ENCODE assay signal across 10 cellular contexts in genomic region chr18:3794537-3795348, GRCh38.
A peak's percentile ranks its signal among the peaks of the same experiment; 100 is the strongest.
DNase-seq lines count a peak whose midpoint lies in the region; TF ChIP-seq lines count a peak whose summit lies in the region.
"Had no signal": no experiment of that assay in that cellular context is flagged by ENCODE, and none has a peak within 500 bp of the region (broad histone marks: within the 10 kb centered on the region; RNA-seq: fewer than 3 reads in every experiment).

No MANE protein-coding gene starts in this region.

- H3K27ac Mint-ChIP-seq in neural progenitor cell, result peak overlapping the region; percentile 62
- H3K27ac Mint-ChIP-seq: activated T-helper 1 cell treated with anti-CD3 and anti-CD28 coated beads, Interleukin-12 subunit alpha, Interleukin-12 subunit beta, Interleukin-2, Interleukin-4 antibody, amounts not matched to agents 30 ng/mL and 10 ng/mL and 1 ng/mL, durations not matched to agents 14 hours and 24 hours and 36 hours had no signal

- H3K27ac ChIP-seq in neural progenitor cell (no peak overlapping the region), MM.1S (ENCODE audit: low read length) (no peak overlapping the region)
- H3K27ac ChIP-seq: vagina had no signal

- no peaks in the 10 kb centered on the region for H3K9me3 Mint-ChIP-seq in neural progenitor cell
- H3K9me3 Mint-ChIP-seq: activated T-helper 1 cell treated with anti-CD3 and anti-CD28 coated beads, Interleukin-12 subunit alpha, Interleukin-12 subunit beta, Interleukin-2, Interleukin-4 antibody, amounts not matched to agents 30 ng/mL and 10 ng/mL and 1 ng/mL, durations not matched to agents 14 hours and 24 hours and 36 hours had no signal

- no peaks in the 10 kb centered on the region for H3K9me2 ChIP-seq in MM.1S (replicated peaks; ENCODE audit: insufficient read depth, low read length)

- no peak overlapping the region for H3K4me3 Mint-ChIP-seq in neural progenitor cell
- H3K4me3 Mint-ChIP-seq: activated T-helper 1 cell treated with anti-CD3 and anti-CD28 coated beads, Interleukin-12 subunit alpha, Interleukin-12 subunit beta, Interleukin-2, Interleukin-4 antibody, amounts not matched to agents 30 ng/mL and 10 ng/mL and 1 ng/mL, durations not matched to agents 14 hours and 24 hours and 36 hours had no signal

- H3K4me3 ChIP-seq in GM06990 (replicated peaks; ENCODE audit: low read depth, low read length) (no peak overlapping the region), neural progenitor cell (no peak overlapping the region), MM.1S (ENCODE audit: low read length) (no peak overlapping the region)
- H3K4me3 ChIP-seq: vagina had no signal

- H3K27me3 ChIP-seq in GM06990 (replicated peaks; ENCODE audit: control insufficient read depth, insufficient read depth, low read length), result no peaks in the 10 kb centered on the region; the same call in 1 of the 2 replicates
- no peaks in the 10 kb centered on the region for H3K27me3 ChIP-seq in neural progenitor cell
- no peaks in the 10 kb centered on the region for H3K27me3 ChIP-seq in MM.1S (replicated peaks; ENCODE audit: insufficient read depth, low read length)
- H3K27me3 ChIP-seq: vagina had no signal

- DNase-seq in GM06990 (ENCODE audit: extremely low read depth, insufficient read length) (peak; percentile 20), NCI-H82 treated with DMSO at 0.1 percent for 48 hours (lab: John Stamatoyannopoulos, UW; ENCODE audit: unreplicated experiment) (peak; percentile 15), cerebellum (ENCODE audit: low spot score) (peak; percentile 81), neural progenitor cell (ENCODE audit: low spot score) (no peak), MM.1S (no peak)
- DNase-seq in effector CD8-positive, alpha-beta T cell (lab: John Stamatoyannopoulos, UW), result no peak
- no peak for DNase-seq in stimulated activated CD4-positive, alpha-beta T cell treated with anti-CD3 and anti-CD28 coated beads, Interleukin-2, amount 100 ng/mL, for 48 hours
- DNase-seq in activated naive CD4-positive, alpha-beta T cell treated with anti-CD3 and anti-CD28 coated beads, Interleukin-2, amount 50 U/mL, for 16 hours, result no peak

- H3K9me3 ChIP-seq in neural progenitor cell (ENCODE audit: low read depth) (no peaks in the 10 kb centered on the region), MM.1S (replicated peaks; ENCODE audit: insufficient read depth, low read length) (no peaks in the 10 kb centered on the region)
- H3K9me3 ChIP-seq: vagina had no signal

- peaks cover 7% of the 10 kb centered on the region for H3K4me1 Mint-ChIP-seq in neural progenitor cell

- H3K36me3 Mint-ChIP-seq in neural progenitor cell, result no peaks in the 10 kb centered on the region

- H3K79me2 ChIP-seq in neural progenitor cell (ENCODE audit: low read depth) (no peaks in the 10 kb centered on the region), MM.1S (ENCODE audit: low read length) (no peaks in the 10 kb centered on the region)

- H3F3A ChIP-seq in neural progenitor cell (ENCODE audit: low read depth), result no peaks in the 10 kb centered on the region
- H3F3A ChIP-seq in MM.1S (ENCODE audit: insufficient read depth, low read length), result no peaks in the 10 kb centered on the region

- H3K9ac ChIP-seq in neural progenitor cell (no peak overlapping the region), MM.1S (ENCODE audit: low read length) (no peak overlapping the region)

- H2AFZ ChIP-seq in neural progenitor cell (replicated peaks), result no peak overlapping the region
- H2AFZ ChIP-seq in MM.1S (ENCODE audit: low read length), result no peak overlapping the region

- H3K27me3 Mint-ChIP-seq in neural progenitor cell (ENCODE audit: insufficient read depth, low read depth), result peaks cover 5% of the 10 kb centered on the region

- no peak overlapping the region for H3K4me2 ChIP-seq in neural progenitor cell
- no peak overlapping the region for H3K4me2 ChIP-seq in MM.1S (ENCODE audit: low read depth, low read length)

- H3K4me1 ChIP-seq in neural progenitor cell (peaks cover 8% of the 10 kb centered on the region), MM.1S (ENCODE audit: low read length) (no peaks in the 10 kb centered on the region)
- H3K4me1 ChIP-seq: vagina had no signal

- no peak for TF ChIP-seq CTCF in GM06990 (IDR thresholded peaks at IDR 0.05; ENCODE audit: insufficient read depth, low read length, poor library complexity, severe bottlenecking)
- TF ChIP-seq CTCF in neural progenitor cell (IDR thresholded peaks at IDR 0.05), result no peak
- no peak for TF ChIP-seq CTCF in MM.1S (IDR thresholded peaks at IDR 0.05; ENCODE audit: low read length)

- H3K36me3 ChIP-seq in GM06990 (ENCODE audit: control insufficient read depth, insufficient read depth, low read length), result no peaks in the 10 kb centered on the region
- H3K36me3 ChIP-seq in neural progenitor cell, result no peaks in the 10 kb centered on the region
- H3K36me3 ChIP-seq in MM.1S (replicated peaks; ENCODE audit: insufficient read depth, low read length), result no peaks in the 10 kb centered on the region
- H3K36me3 ChIP-seq: vagina had no signal

- H4K20me1 ChIP-seq in neural progenitor cell (ENCODE audit: low read depth), result no peaks in the 10 kb centered on the region
- H4K20me1 ChIP-seq in MM.1S (ENCODE audit: insufficient read depth, low read length), result no peaks in the 10 kb centered on the region

Comparison
In these comparisons a context has a peak if more than half of its experiments do, and no peak if none do; other contexts are left out.
1. DNase-seq: peak in GM06990 (single experiment), NCI-H82 treated with DMSO at 0.1 percent for 48 hours (single experiment) and cerebellum (single experiment); none in neural progenitor cell (single experiment), MM.1S (single experiment), effector CD8-positive, alpha-beta T cell (single experiment), stimulated activated CD4-positive, alpha-beta T cell treated with anti-CD3 and anti-CD28 coated beads, Interleukin-2, amount 100 ng/mL, for 48 hours (0 of 2) and activated naive CD4-positive, alpha-beta T cell treated with anti-CD3 and anti-CD28 coated beads, Interleukin-2, amount 50 U/mL, for 16 hours (single experiment).